ENCODE assay signal across 8 cellular contexts in genomic region chr3:141575879-141576743, GRCh38.
DNase-seq lines count a peak whose midpoint lies in the region; ATAC-seq, FAIRE-seq and TF ChIP-seq lines count a peak whose summit lies in the region.

No MANE protein-coding gene starts in this region.

- H3K9me3 Mint-ChIP-seq in T-helper 2 cell treated with Interferon-gamma antibody and Interleukin-4, amounts not matched to agents 5 μg/mL and 100 μg/mL, for 36 hours = no peaks in the 10 kb centered on the region

- peaks cover 38% of the 10 kb centered on the region for H3K36me3 Mint-ChIP-seq in T-helper 2 cell treated with Interferon-gamma antibody and Interleukin-4, amounts not matched to agents 5 μg/mL and 100 μg/mL, for 36 hours (ENCODE audit: low read depth)

- no peaks in the 10 kb centered on the region for H3K27me3 Mint-ChIP-seq in T-helper 2 cell treated with Interferon-gamma antibody and Interleukin-4, amounts not matched to agents 5 μg/mL and 100 μg/mL, for 36 hours (ENCODE audit: low read depth)

- TF ChIP-seq CTCF in GM12865 (IDR thresholded peaks at IDR 0.05; ENCODE audit: insufficient read depth, low read depth, low read length, missing control alignments) = peak; percentile 45

- no peaks in the 10 kb centered on the region for H3K4me1 ChIP-seq in small intestine (ENCODE audit: control insufficient read depth in 2 of 2, insufficient read depth in 1 of 2, low read depth in 1 of 2, low read length in 1 of 2)

- H3K27ac Mint-ChIP-seq in T-helper 2 cell treated with Interferon-gamma antibody and Interleukin-4, amounts not matched to agents 5 μg/mL and 100 μg/mL, for 36 hours = peak overlapping the region; percentile 62

- WGBS in small intestine, 3 donors = 73 to 78% (median 73%) methylated on average over 13 of the region's 13 CpGs

- no peak for TF ChIP-seq EP300 in Ishikawa (IDR thresholded peaks at IDR 0.05; ENCODE audit: borderline replicate concordance)

- peak overlapping the region; percentile 40 for H3K4me3 Mint-ChIP-seq in T-helper 2 cell treated with Interferon-gamma antibody and Interleukin-4, amounts not matched to agents 5 μg/mL and 100 μg/mL, for 36 hours

- H3K36me3 ChIP-seq in small intestine (ENCODE audit: control insufficient read depth in 2 of 2, insufficient read depth in 2 of 2, low read length in 2 of 2) = peaks cover 2 to 11% of the 10 kb centered on the region in 2 donors

- peaks cover 5% of the 10 kb centered on the region for H3K4me1 Mint-ChIP-seq in T-helper 2 cell treated with Interferon-gamma antibody and Interleukin-4, amounts not matched to agents 5 μg/mL and 100 μg/mL, for 36 hours (ENCODE audit: low read depth)

- FAIRE-seq in small intestine (lab: Jason Lieb, UNC) = no peak

- peak; percentile 50 for TF ChIP-seq RAD21 in Ishikawa (IDR thresholded peaks at IDR 0.05; ENCODE audit: low read depth)

- H3K27ac ChIP-seq in small intestine (ENCODE audit: low read depth in 1 of 2, low read length in 1 of 2) = no peak overlapping the region

- H3K4me3 ChIP-seq in GM12865 (ENCODE audit: low read depth, low read length) (no peak overlapping the region), small intestine (ENCODE audit: low read depth in 1 of 2, low read length in 2 of 2) (no peak overlapping the region)

- DNase-seq in AG08395 (ENCODE audit: low spot score) = peak; percentile 36
- DNase-seq in GM12865 (ENCODE audit: low read depth) = peak; percentile 33
- DNase-seq in T-helper 2 cell treated with Interferon-gamma antibody and Interleukin-4, amounts not matched to agents 5 μg/mL and 100 μg/mL, for 36 hours (ENCODE audit: low spot score) = no peak
- peak; percentile 12 for DNase-seq in fibroblast of the conjunctiva (ENCODE audit: low read depth)
- peak; percentile 37 for DNase-seq in small intestine

- ATAC-seq in GM19328 (IDR thresholded peaks at IDR 0.05; ENCODE audit: unreplicated experiment) (no peak), HG02623 (IDR thresholded peaks at IDR 0.05; ENCODE audit: unreplicated experiment) (no peak)

- no peaks in the 10 kb centered on the region for H3K9me3 ChIP-seq in small intestine (ENCODE audit: control insufficient read depth, low read depth)

- no peaks in the 10 kb centered on the region for H3K27me3 ChIP-seq in small intestine (ENCODE audit: control insufficient read depth in 2 of 2, insufficient read depth in 2 of 2, low read length in 2 of 2)

TF ChIP-seq in Ishikawa, 13 proteins besides CTCF, POLR2A, EP300 and RAD21:
- TF ChIP-seq TEAD4 (IDR thresholded peaks at IDR 0.05) (no peak), CEBPB (IDR thresholded peaks at IDR 0.05) (no peak), ZBTB7A (IDR thresholded peaks at IDR 0.05; ENCODE audit: low read depth) (no peak), TCF12 (IDR thresholded peaks at IDR 0.05; ENCODE audit: low read depth) (no peak), NFIC (IDR thresholded peaks at IDR 0.05) (no peak), TAF1 (IDR thresholded peaks at IDR 0.05; ENCODE audit: low read depth) (no peak), EGR1 (IDR thresholded peaks at IDR 0.05) (no peak), MAX (IDR thresholded peaks at IDR 0.05) (no peak), USF1 (IDR thresholded peaks at IDR 0.05) (no peak), REST (IDR thresholded peaks at IDR 0.05; ENCODE audit: low read depth) (no peak), FOXM1 (IDR thresholded peaks at IDR 0.05; ENCODE audit: borderline replicate concordance, low read depth) (no peak), CREB1 (IDR thresholded peaks at IDR 0.05; ENCODE audit: low read depth) (no peak), YY1 (IDR thresholded peaks at IDR 0.05; ENCODE audit: low read depth) (no peak)
